Comparison of ENCODE assay signal across 8 cellular contexts in genomic region chr14:94136575-94137331, GRCh38. TPM values are rescaled to one million over a fixed set of nuclear protein-coding genes. Genes with fewer than 3 reads are reported as not detected.
DNase-seq lines count a peak whose midpoint lies in the region; ATAC-seq, FAIRE-seq and TF ChIP-seq lines count a peak whose summit lies in the region.

No MANE protein-coding gene starts in this region.

- H3K27ac ChIP-seq in K562 (ENCODE audit: extremely low read depth, low read depth, low read length) (no peak overlapping the region), iPS DF 6.9 (ENCODE audit: low read length) (no peak overlapping the region)

- H3K4me1 ChIP-seq in K562 (replicated peaks in 1 of 2; ENCODE audit: control insufficient read depth in 2 of 2, insufficient read depth in 2 of 2, low read length in 2 of 2) (no peaks in the 10 kb centered on the region; a peak in 2 of 5 replicates), iPS DF 6.9 (ENCODE audit: control insufficient read depth, insufficient read depth, low read length) (peaks cover 5% of the 10 kb centered on the region)

- POLR2A ChIA-PET in K562 (lab: Yijun Ruan, JAX): interaction anchor here (0.6 kb wide), 3 partner anchors 27 to 114 kb away, joined by 3 to 4 read pairs (median 3); no protein-coding TSS in a partner anchor

- no peak for TF ChIP-seq EP300 in K562 (IDR thresholded peaks at IDR 0.05; ENCODE audit: low read length)

- WGBS in K562 (ENCODE audit: insufficient coverage, low coverage, missing lambda C conversion rate): 12% methylated on average over 15 of the region's 18 CpGs
- no CpG with 5 or more reads among the region's 18 CpGs for WGBS in iPS DF 6.9 (ENCODE audit: insufficient coverage, insufficient read length)

- H3K4me2 ChIP-seq in K562 (ENCODE audit: insufficient read depth, low read length): no peak overlapping the region

- no TSS peak for BruUV-seq in K562 (replicated peaks; lab: Mats Ljungman, UMichigan)

- no peak overlapping the region for H2AFZ ChIP-seq in K562 (ENCODE audit: low read depth, low read length)

- H3K9ac ChIP-seq in K562 (ENCODE audit: insufficient read depth in 1 of 2, low read depth in 2 of 2, low read length in 2 of 2): no peak overlapping the region

- CTCF ChIA-PET in K562 (lab: Yijun Ruan, JAX; ENCODE audit: low intra/inter-chr PET ratio): interaction anchor here (0.9 to 2.1 kb wide), 4 partner anchors 44 to 197 kb away, joined by 4 to 16 read pairs (median 10); no protein-coding TSS in a partner anchor

- H3K79me2 ChIP-seq in K562 (ENCODE audit: control insufficient read depth, insufficient read depth, low read length): no peaks in the 10 kb centered on the region

- H3K4me3 ChIP-seq in K562: no peak overlapping the region
- H3K4me3 ChIP-seq in iPS DF 6.9 (ENCODE audit: low read length): no peak overlapping the region

- DNase-seq in NCI-H2107 (lab: John Stamatoyannopoulos, UW): peak; percentile 82
- peak; percentile 55 to 77 (median 58) for DNase-seq in K562 (ENCODE audit: extremely low read depth in 1 of 4, low spot score in 3 of 4)
- peak; percentile 89 for DNase-seq in iPS DF 6.9 (ENCODE audit: low read depth, low spot score)
- DNase-seq in stimulated activated CD4-positive, alpha-beta T cell treated with anti-CD3 and anti-CD28 coated beads, Interleukin-12 subunit alpha, Interleukin-12 subunit beta, amount 100 ng/mL, for 4 hours: peak; percentile 83

- TF ChIP-seq CTCF in GM12873 (IDR thresholded peaks at IDR 0.05; ENCODE audit: insufficient read depth, low read depth, low read length, missing control alignments) (peak; percentile 98), K562 (IDR thresholded peaks at IDR 0.05 in 2 of 3, conservative IDR thresholded peaks at IDR 0.05 in 1 of 3; ENCODE audit: insufficient read depth in 2 of 3, low read depth in 1 of 3, low read length in 3 of 3) (peak; percentile 87 to 90 (median 89))

- peaks cover 0 to 15% of the 10 kb centered on the region in 2 experiments; a peak in 2 of 5 replicates for H3K27me3 ChIP-seq in K562 (ENCODE audit: control insufficient read depth in 2 of 2, insufficient read depth in 2 of 2, low read length in 2 of 2)
- H3K27me3 ChIP-seq in iPS DF 6.9 (ENCODE audit: control insufficient read depth, insufficient read depth, low read length): no peaks in the 10 kb centered on the region

- H3K36me3 ChIP-seq in K562 (ENCODE audit: control insufficient read depth, insufficient read depth, low read length): no peaks in the 10 kb centered on the region
- no peaks in the 10 kb centered on the region for H3K36me3 ChIP-seq in iPS DF 6.9 (ENCODE audit: control insufficient read depth, insufficient read depth, low read length)

- no peaks in the 10 kb centered on the region for H3K9me1 ChIP-seq in K562 (ENCODE audit: control insufficient read depth, insufficient read depth, low read length)

- ATAC-seq in HG02642 (IDR thresholded peaks at IDR 0.05; ENCODE audit: poor library complexity, unreplicated experiment) (peak; percentile 83), K562 (peak; percentile 94), HG03139 (IDR thresholded peaks at IDR 0.05; ENCODE audit: unreplicated experiment) (no peak)

- intact Hi-C loops in K562 (cut with micrococcal nuclease): loop anchor here (1.0 to 2.0 kb wide), 2 partner anchors 44 to 100 kb away; no protein-coding TSS in a partner anchor

- H3K9me3 ChIP-seq in K562 (replicated peaks; ENCODE audit: control insufficient read depth, insufficient read depth, low read depth, low read length) (no peaks in the 10 kb centered on the region; the same call in 1 of the 2 replicates), iPS DF 6.9 (ENCODE audit: control insufficient read depth, insufficient read depth, low read length) (no peaks in the 10 kb centered on the region)

- no peaks in the 10 kb centered on the region for H4K20me1 ChIP-seq in K562 (replicated peaks; ENCODE audit: control insufficient read depth, insufficient read depth, low read length)

- no peak for TF ChIP-seq POLR2A in K562 (conservative IDR thresholded peaks at IDR 0.05)

- in situ Hi-C loops in K562 (cut with MboI): loop anchor here (5.0 kb wide), 1 partner anchor 99 kb away; no protein-coding TSS in a partner anchor

- FAIRE-seq in TTC549 (lab: Jason Lieb, UNC) (peak; percentile 51), K562 (lab: Jason Lieb, UNC) (peak; percentile 89)

- TF ChIP-seq RAD21 in K562 (CRISPR knock-in tag; conservative IDR thresholded peaks at IDR 0.05 in 1 of 2, IDR thresholded peaks at IDR 0.05 in 1 of 2): peak; percentile 71 to 83

RNA-seq across cellular contexts. Expression of gene IFI27L2, which starts 7.3 kb away (rescaled TPM):
- total RNA-seq in K562 (2011; cell fraction: chromatin; rRNA removed; ENCODE audit: low replicate concordance): 1.2 and 5.0 TPM in 2 replicates
- 2.6 and 2.7 TPM in 2 replicates for total RNA-seq in K562 (2011; cell fraction: nucleolus; rRNA removed)
- total RNA-seq in K562 (2011; cell fraction: nucleoplasm; rRNA removed): 2.0 and 4.0 TPM in 2 replicates
- 8.0 and 9.3 TPM in 2 replicates for total RNA-seq in K562 (2014; rRNA removed)
- total RNA-seq in K562 (2014; rRNA removed; fragmentation: Illumina TruSeq; extraction: Trizol): 2.3 and 2.7 TPM in 2 replicates
- 4.1 and 6.1 TPM in 2 replicates for total RNA-seq in K562 (2015; rRNA removed; fragmentation: Illumina TruSeq; extraction: Trizol)
- 4.4 and 5.5 TPM in 2 replicates for total RNA-seq in K562 (2021)
- 3.3 and 4.1 TPM in 2 replicates for polyA plus RNA-seq in K562 (2011; rRNA removed)
- polyA plus RNA-seq in K562 (2011; cell fraction: cytosol; rRNA removed): 7.4 and 14.0 TPM in 2 replicates
- 2.2 and 4.6 TPM in 2 replicates for polyA plus RNA-seq in K562 (2011; cell fraction: nucleus; rRNA removed)
- 13.5 and 19.3 TPM in 2 replicates for polyA plus RNA-seq in K562 (2012)
- 2.5 and 3.8 TPM in 2 replicates for polyA plus RNA-seq in K562 (2014; fragmentation: Illumina TruSeq; extraction: Trizol)
- 1 to 10 TPM; 1.0 to 3.0 TPM for polyA plus RNA-seq in K562 (2014; fragmentation: Nextera tagmentation; extraction: Ambion mirVana)
- polyA plus RNA-seq in K562 (2014; rRNA removed): 5.9 and 9.0 TPM in 2 replicates
- 0.33 and 0.88 TPM in 2 replicates for polyA minus RNA-seq in K562 (2011; rRNA and poly(A)+ RNA removed)
- not detected in 2 replicates for polyA minus RNA-seq in K562 (2011; cell fraction: cytosol; rRNA and poly(A)+ RNA removed)
- 0.94 and 1.1 TPM in 2 replicates for polyA minus RNA-seq in K562 (2011; cell fraction: nucleus; rRNA and poly(A)+ RNA removed)

RNA-seq across cellular contexts. Expression of gene IFI27, which starts 26.2 kb away (rescaled TPM):
- 2.0 and 2.4 TPM in 2 replicates for total RNA-seq in K562 (2011; cell fraction: chromatin; rRNA removed; ENCODE audit: low replicate concordance)
- 2.2 and 2.9 TPM in 2 replicates for total RNA-seq in K562 (2011; cell fraction: nucleolus; rRNA removed)
- total RNA-seq in K562 (2011; cell fraction: nucleoplasm; rRNA removed): 3.8 and 4.0 TPM in 2 replicates
- total RNA-seq in K562 (2014; rRNA removed): 0.45 and 0.98 TPM in 2 replicates
- 0.95 and 1.1 TPM in 2 replicates for total RNA-seq in K562 (2014; rRNA removed; fragmentation: Illumina TruSeq; extraction: Trizol)
- total RNA-seq in K562 (2015; rRNA removed; fragmentation: Illumina TruSeq; extraction: Trizol): 1.6 and 1.8 TPM in 2 replicates
- total RNA-seq in K562 (2021): 1.0 and 1.3 TPM in 2 replicates
- polyA plus RNA-seq in K562 (2011; rRNA removed): 2.0 TPM in 2 replicates
- 4.1 and 8.7 TPM in 2 replicates for polyA plus RNA-seq in K562 (2011; cell fraction: cytosol; rRNA removed)
- 4.0 and 5.2 TPM in 2 replicates for polyA plus RNA-seq in K562 (2011; cell fraction: nucleus; rRNA removed)
- polyA plus RNA-seq in K562 (2012): 1.8 and 4.7 TPM in 2 replicates
- polyA plus RNA-seq in K562 (2014; fragmentation: Illumina TruSeq; extraction: Trizol): 0.19 and 1.2 TPM in 2 replicates
- polyA plus RNA-seq in K562 (2014; fragmentation: Nextera tagmentation; extraction: Ambion mirVana): 1 to 10 TPM; 2.4 to 3.4 TPM
- 0.89 TPM in 1 of 2 replicates, not detected in the other for polyA plus RNA-seq in K562 (2014; rRNA removed)
- polyA minus RNA-seq in K562 (2011; rRNA and poly(A)+ RNA removed): 0.28 and 0.39 TPM in 2 replicates
- polyA minus RNA-seq in K562 (2011; cell fraction: cytosol; rRNA and poly(A)+ RNA removed): not detected in 2 replicates
- 1.1 and 2.0 TPM in 2 replicates for polyA minus RNA-seq in K562 (2011; cell fraction: nucleus; rRNA and poly(A)+ RNA removed)

RNA-seq across cellular contexts. Expression of gene PPP4R4, which starts 37.4 kb away (rescaled TPM):
- not detected in 2 replicates for total RNA-seq in K562 (2011; cell fraction: chromatin; rRNA removed; ENCODE audit: low replicate concordance)
- not detected in 2 replicates for total RNA-seq in K562 (2011; cell fraction: nucleolus; rRNA removed)
- not detected in 2 replicates for total RNA-seq in K562 (2011; cell fraction: nucleoplasm; rRNA removed)
- total RNA-seq in K562 (2014; rRNA removed) (0.04 TPM in 1 of 2 replicates, not detected in the other), K562 (2014; rRNA removed; fragmentation: Illumina TruSeq; extraction: Trizol) (not detected in 2 replicates), K562 (2015; rRNA removed; fragmentation: Illumina TruSeq; extraction: Trizol) (0.11 TPM in 1 of 2 replicates, not detected in the other), K562 (2021) (not detected in 2 replicates)
- polyA plus RNA-seq in K562 (2011; rRNA removed) (0.26 TPM in 1 of 2 replicates, not detected in the other), K562 (2014; fragmentation: Illumina TruSeq; extraction: Trizol) (not detected in 2 replicates), K562 (2014; fragmentation: Nextera tagmentation; extraction: Ambion mirVana) (not detected), K562 (2014; rRNA removed) (not detected in 2 replicates)
- polyA plus RNA-seq in K562 (2011; cell fraction: cytosol; rRNA removed): not detected in 2 replicates
- polyA plus RNA-seq in K562 (2011; cell fraction: nucleus; rRNA removed): 0.09 TPM in 1 of 2 replicates, not detected in the other
- polyA plus RNA-seq in K562 (2012): 0.21 TPM in 1 of 2 replicates, not detected in the other
- polyA minus RNA-seq in K562 (2011; rRNA and poly(A)+ RNA removed): not detected in 2 replicates
- polyA minus RNA-seq in K562 (2011; cell fraction: cytosol; rRNA and poly(A)+ RNA removed): not detected in 2 replicates
- under 0.01 TPM in 1 of 2 replicates, not detected in the other for polyA minus RNA-seq in K562 (2011; cell fraction: nucleus; rRNA and poly(A)+ RNA removed)

RNA-seq across cellular contexts. Expression of gene IFI27L1, which starts 55.6 kb away (rescaled TPM):
- 24.1 and 32.5 TPM in 2 replicates for total RNA-seq in K562 (2011; cell fraction: chromatin; rRNA removed; ENCODE audit: low replicate concordance)
- 33.0 and 35.5 TPM in 2 replicates for total RNA-seq in K562 (2011; cell fraction: nucleolus; rRNA removed)
- 30.1 and 34.7 TPM in 2 replicates for total RNA-seq in K562 (2011; cell fraction: nucleoplasm; rRNA removed)
- 20.3 and 24.6 TPM in 2 replicates for total RNA-seq in K562 (2014; rRNA removed)
- 13.8 and 19.7 TPM in 2 replicates for total RNA-seq in K562 (2014; rRNA removed; fragmentation: Illumina TruSeq; extraction: Trizol)
- 17.6 and 17.8 TPM in 2 replicates for total RNA-seq in K562 (2015; rRNA removed; fragmentation: Illumina TruSeq; extraction: Trizol)
- 20.2 and 23.8 TPM in 2 replicates for total RNA-seq in K562 (2021)
- polyA plus RNA-seq in K562 (2011; rRNA removed): 28.0 and 31.9 TPM in 2 replicates
- 35.9 TPM in 2 replicates for polyA plus RNA-seq in K562 (2011; cell fraction: cytosol; rRNA removed)
- polyA plus RNA-seq in K562 (2011; cell fraction: nucleus; rRNA removed): 50.2 and 57.1 TPM in 2 replicates
- 23.6 and 32.5 TPM in 2 replicates for polyA plus RNA-seq in K562 (2012)
- 14.5 and 19.3 TPM in 2 replicates for polyA plus RNA-seq in K562 (2014; fragmentation: Illumina TruSeq; extraction: Trizol)
- 10 to 100 TPM; 22.8 to 28.0 TPM for polyA plus RNA-seq in K562 (2014; fragmentation: Nextera tagmentation; extraction: Ambion mirVana)
- polyA plus RNA-seq in K562 (2014; rRNA removed): 25.0 and 25.6 TPM in 2 replicates
- polyA minus RNA-seq in K562 (2011; rRNA and poly(A)+ RNA removed): 4.8 and 7.3 TPM in 2 replicates
- 3.3 and 5.8 TPM in 2 replicates for polyA minus RNA-seq in K562 (2011; cell fraction: cytosol; rRNA and poly(A)+ RNA removed)
- 6.5 and 11.7 TPM in 2 replicates for polyA minus RNA-seq in K562 (2011; cell fraction: nucleus; rRNA and poly(A)+ RNA removed)

RNA-seq across cellular contexts. Expression of gene DDX24, which starts 55.8 kb away (rescaled TPM):
- 39.3 and 70.0 TPM in 2 replicates for total RNA-seq in K562 (2011; cell fraction: chromatin; rRNA removed; ENCODE audit: low replicate concordance)
- 36.2 TPM in 2 replicates for total RNA-seq in K562 (2011; cell fraction: nucleolus; rRNA removed)
- total RNA-seq in K562 (2011; cell fraction: nucleoplasm; rRNA removed): 33.4 and 34.7 TPM in 2 replicates
- total RNA-seq in K562 (2014; rRNA removed): 98.3 and 104 TPM in 2 replicates
- total RNA-seq in K562 (2014; rRNA removed; fragmentation: Illumina TruSeq; extraction: Trizol): 129 and 139 TPM in 2 replicates
- 122 and 125 TPM in 2 replicates for total RNA-seq in K562 (2015; rRNA removed; fragmentation: Illumina TruSeq; extraction: Trizol)
- 118 and 127 TPM in 2 replicates for total RNA-seq in K562 (2021)
- polyA plus RNA-seq in K562 (2011; rRNA removed): 95.7 and 98.6 TPM in 2 replicates
- polyA plus RNA-seq in K562 (2011; cell fraction: cytosol; rRNA removed): 61.5 and 65.0 TPM in 2 replicates
- 76.7 and 77.4 TPM in 2 replicates for polyA plus RNA-seq in K562 (2011; cell fraction: nucleus; rRNA removed)
- polyA plus RNA-seq in K562 (2012): 67.1 and 89.1 TPM in 2 replicates
- 139 and 175 TPM in 2 replicates for polyA plus RNA-seq in K562 (2014; fragmentation: Illumina TruSeq; extraction: Trizol)
- polyA plus RNA-seq in K562 (2014; fragmentation: Nextera tagmentation; extraction: Ambion mirVana): 100 to 1,000 TPM in 1 of 2 experiments, 10 to 100 TPM in 1; 95.1 to 136 TPM
- polyA plus RNA-seq in K562 (2014; rRNA removed): 67.4 and 82.4 TPM in 2 replicates
- polyA minus RNA-seq in K562 (2011; rRNA and poly(A)+ RNA removed): 102 and 114 TPM in 2 replicates
- 32.5 and 54.1 TPM in 2 replicates for polyA minus RNA-seq in K562 (2011; cell fraction: cytosol; rRNA and poly(A)+ RNA removed)
- polyA minus RNA-seq in K562 (2011; cell fraction: nucleus; rRNA and poly(A)+ RNA removed): 28.8 and 48.1 TPM in 2 replicates
